Comparison of ENCODE assay signal across 12 cellular contexts in genomic region chr1:182608850-182609610, GRCh38. TPM values are rescaled to one million over a fixed set of nuclear protein-coding genes. Genes with fewer than 3 reads are reported as not detected.
DNase-seq lines count a peak whose midpoint lies in the region; ATAC-seq lines count a peak whose summit lies in the region.
"Had no signal": no experiment of that assay in that cellular context is flagged by ENCODE, and none has a peak within 500 bp of the region (broad histone marks: within the 10 kb centered on the region; RNA-seq: fewer than 3 reads in every experiment).

No MANE protein-coding gene starts in this region.

- H3K4me3 Mint-ChIP-seq in activated T-helper 17 cell treated with anti-CD3 and anti-CD28 coated beads, Interleukin-2, amount 50 U/mL, for 72 hours, result no peak overlapping the region
- H3K4me3 Mint-ChIP-seq: CD4-positive, alpha-beta memory T cell had no signal

- peaks cover 25% of the 10 kb centered on the region for H3K27me3 Mint-ChIP-seq in activated T-helper 17 cell treated with anti-CD3 and anti-CD28 coated beads, Interleukin-2, amount 50 U/mL, for 72 hours

- H3K4me1 Mint-ChIP-seq in activated T-helper 17 cell treated with anti-CD3 and anti-CD28 coated beads, Interleukin-2, amount 50 U/mL, for 72 hours, result peaks cover 19% of the 10 kb centered on the region

- DNase-seq in AG08396 (ENCODE audit: low spot score) (peak; percentile 40), DMS53 (lab: John Stamatoyannopoulos, UW) (peak; percentile 71), SHP77 (lab: John Stamatoyannopoulos, UW) (peak; percentile 38 to 62), hepatic stellate cell (ENCODE audit: low spot score) (peak; percentile 72), NCI-H2171 treated with DMSO at 0.1 percent for 48 hours (lab: John Stamatoyannopoulos, UW) (no peak), NCI-H1436 (lab: John Stamatoyannopoulos, UW) (no peak)
- DNase-seq in activated naive CD4-positive, alpha-beta T cell treated with Interleukin-2 at 50 U/mL for 16 hours, result no peak
- DNase-seq: activated CD4-positive, alpha-beta T cell treated with anti-CD3 and anti-CD28 coated beads for 4 hours; CD4-positive, alpha-beta memory T cell; nucleus accumbens; spleen had no signal

- no peaks in the 10 kb centered on the region for H3K9me3 Mint-ChIP-seq in activated T-helper 17 cell treated with anti-CD3 and anti-CD28 coated beads, Interleukin-2, amount 50 U/mL, for 72 hours
- H3K9me3 Mint-ChIP-seq: CD4-positive, alpha-beta memory T cell had no signal

- no peak overlapping the region for H3K27ac Mint-ChIP-seq in activated T-helper 17 cell treated with anti-CD3 and anti-CD28 coated beads, Interleukin-2, amount 50 U/mL, for 72 hours
- H3K27ac Mint-ChIP-seq: CD4-positive, alpha-beta memory T cell had no signal

- no peaks in the 10 kb centered on the region for H3K36me3 Mint-ChIP-seq in activated T-helper 17 cell treated with anti-CD3 and anti-CD28 coated beads, Interleukin-2, amount 50 U/mL, for 72 hours (ENCODE audit: low read depth)
- H3K36me3 Mint-ChIP-seq: CD4-positive, alpha-beta memory T cell had no signal

- ATAC-seq in activated T-helper 17 cell treated with anti-CD3 and anti-CD28 coated beads, Interleukin-2, amount 50 U/mL, for 72 hours (replicated peaks), result no peak

RNA-seq across cellular contexts. Expression of gene RGS16, which starts 4.8 kb away (rescaled TPM):
- 10 to 100 TPM in 1 of 2 donors, 1 to 10 TPM in 1; 9.7 to 32.1 TPM for total RNA-seq in activated T-helper 17 cell treated with anti-CD3 and anti-CD28 coated beads, Interleukin-2, amount 50 U/mL, for 72 hours

RNA-seq across cellular contexts. Expression of gene RNASEL, which starts 20.0 kb away (rescaled TPM):
- 1 to 10 TPM; 2.7 to 8.4 TPM for total RNA-seq in activated T-helper 17 cell treated with anti-CD3 and anti-CD28 coated beads, Interleukin-2, amount 50 U/mL, for 72 hours

Comparison
In these comparisons a context has a peak if more than half of its experiments do, and no peak if none do; other contexts are left out.
1. DNase-seq: peak in AG08396 (single experiment), DMS53 (single experiment), SHP77 (2 of 2) and hepatic stellate cell (single experiment); none in NCI-H2171 treated with DMSO at 0.1 percent for 48 hours (single experiment), activated naive CD4-positive, alpha-beta T cell treated with Interleukin-2 at 50 U/mL for 16 hours (single experiment) and NCI-H1436 (single experiment).